25 cellular contexts compared by ENCODE assay signal in the genomic region with DNA sequence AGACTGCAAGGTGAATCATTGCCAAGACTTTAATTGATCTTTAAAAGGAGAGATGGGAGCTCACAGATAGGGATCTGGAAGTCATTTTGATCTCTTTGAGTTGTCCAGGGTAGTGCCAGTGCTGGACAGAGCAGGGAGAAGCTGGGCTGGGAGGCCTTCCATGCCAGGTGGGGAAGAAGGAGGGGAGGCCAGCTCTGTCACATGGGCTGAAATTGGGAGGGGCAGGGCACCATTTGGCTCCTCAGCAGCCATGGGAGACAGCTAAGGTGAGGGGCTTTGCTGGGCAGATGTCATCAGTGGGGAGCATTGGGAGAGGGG. TPM values are rescaled to one million over a fixed set of nuclear protein-coding genes. Genes with fewer than 3 reads are reported as not detected.
DNase-seq lines count a peak whose midpoint lies in the region; ATAC-seq and TF ChIP-seq lines count a peak whose summit lies in the region.
"Had no signal": no experiment of that assay in that cellular context is flagged by ENCODE, and none has a peak within 500 bp of the region (broad histone marks: within the 10 kb centered on the region; RNA-seq: fewer than 3 reads in every experiment).

No MANE protein-coding gene starts in this region.

- ATAC-seq in WTC11 (no peak), left lobe of liver (peak; percentile 8), HG03354 (IDR thresholded peaks at IDR 0.05; ENCODE audit: poor library complexity, severe bottlenecking, unreplicated experiment) (no peak), right lobe of liver (no peak)
- ATAC-seq: activated CD4-positive, alpha-beta T cell treated with anti-CD3 and anti-CD28 coated beads for 36 hours; activated naive CD8-positive, alpha-beta T cell treated with anti-CD3 and anti-CD28 coated beads, Interleukin-2, amount 50 U/mL, for 24 hours; activated T-cell treated with anti-CD3 and anti-CD28 coated beads, Interleukin-2, amount 50 U/mL, for 4 hours; body of pancreas had no signal

- CTCF ChIA-PET in HEK293 (lab: Yijun Ruan, JAX) (interaction anchor here (0.6 to 2.7 kb wide), 4 partner anchors 13 to 106 kb away, joined by 3 to 8 read pairs (median 4); no protein-coding TSS in a partner anchor), WTC11 (lab: Charles Lee) (interaction anchor here (1.4 to 2.0 kb wide), 3 partner anchors 19 to 49 kb away, joined by 3 to 7 read pairs (median 3); no protein-coding TSS in a partner anchor)

- no peaks in the 10 kb centered on the region for H3K9me3 Mint-ChIP-seq in WTC11
- H3K9me3 Mint-ChIP-seq: activated naive CD8-positive, alpha-beta T cell treated with anti-CD3 and anti-CD28 coated beads, Interleukin-2, amount 50 U/mL, for 24 hours; activated T-cell treated with anti-CD3 and anti-CD28 coated beads, Interleukin-2, amount 50 U/mL, for 4 hours had no signal

- TF ChIP-seq POLR2A in sigmoid colon (IDR thresholded peaks at IDR 0.05) (no peak), right lobe of liver (IDR thresholded peaks at IDR 0.05) (no peak)

- H3K36me3 Mint-ChIP-seq in WTC11: no peaks in the 10 kb centered on the region

- no peak for TF ChIP-seq EP300 in sigmoid colon (IDR thresholded peaks at IDR 0.05)

- intact Hi-C loops in sigmoid colon (cut with DNase I) (no loop called here), right lobe of liver (cut with DNase I) (no loop called here)

- H3K36me3 ChIP-seq in HEK293 (ENCODE audit: control insufficient read depth in 2 of 2, insufficient read depth in 1 of 2, low read length in 2 of 2) (peaks cover 0 to 92% of the 10 kb centered on the region in 2 experiments; a peak in 2 of 3 replicates), sigmoid colon (no peaks in the 10 kb centered on the region), right lobe of liver (no peaks in the 10 kb centered on the region), right atrium auricular region (no peaks in the 10 kb centered on the region)
- H3K36me3 ChIP-seq: BLaER1 had no signal

- H3K4me3 Mint-ChIP-seq in WTC11: no peak overlapping the region
- H3K4me3 Mint-ChIP-seq: activated CD4-positive, alpha-beta T cell treated with anti-CD3 and anti-CD28 coated beads for 36 hours; activated naive CD8-positive, alpha-beta T cell treated with anti-CD3 and anti-CD28 coated beads, Interleukin-2, amount 50 U/mL, for 24 hours; activated T-cell treated with anti-CD3 and anti-CD28 coated beads, Interleukin-2, amount 50 U/mL, for 4 hours had no signal

- H3K27ac Mint-ChIP-seq in WTC11: peak overlapping the region; percentile 78
- H3K27ac Mint-ChIP-seq: activated CD4-positive, alpha-beta T cell treated with anti-CD3 and anti-CD28 coated beads for 36 hours; activated naive CD8-positive, alpha-beta T cell treated with anti-CD3 and anti-CD28 coated beads, Interleukin-2, amount 50 U/mL, for 24 hours had no signal

- H3K9me3 ChIP-seq in HEK293 (ENCODE audit: control insufficient read depth, insufficient read depth, low read depth, low read length) (no peaks in the 10 kb centered on the region), sigmoid colon (no peaks in the 10 kb centered on the region), right lobe of liver (no peaks in the 10 kb centered on the region), right atrium auricular region (no peaks in the 10 kb centered on the region)
- H3K9me3 ChIP-seq: BLaER1, body of pancreas had no signal

- no peak for TF ChIP-seq CTCF in HEK293 (tag by site-specific recombination; IDR thresholded peaks at IDR 0.05)
- no peak for TF ChIP-seq CTCF in WTC11 (IDR thresholded peaks at IDR 0.05)
- no peak for TF ChIP-seq CTCF in sigmoid colon (IDR thresholded peaks at IDR 0.05)
- no peak for TF ChIP-seq CTCF in right lobe of liver (IDR thresholded peaks at IDR 0.05)
- no peak for TF ChIP-seq CTCF in right atrium auricular region (IDR thresholded peaks at IDR 0.05)

- H3K4me1 ChIP-seq in HEK293 (ENCODE audit: control insufficient read depth, insufficient read depth, low read length): no peaks in the 10 kb centered on the region
- peaks cover 0 to 37% (median 32%) of the 10 kb centered on the region in 4 donors for H3K4me1 ChIP-seq in sigmoid colon
- H3K4me1 ChIP-seq in right lobe of liver: no peaks in the 10 kb centered on the region
- peaks cover 0 to 49% of the 10 kb centered on the region in 2 donors for H3K4me1 ChIP-seq in right atrium auricular region
- H3K4me1 ChIP-seq: BLaER1 had no signal

- no peaks in the 10 kb centered on the region for H3K27me3 Mint-ChIP-seq in WTC11 (ENCODE audit: low read depth)

- H3K27me3 ChIP-seq in sigmoid colon: no peaks in the 10 kb centered on the region
- H3K27me3 ChIP-seq in right lobe of liver: no peaks in the 10 kb centered on the region
- H3K27me3 ChIP-seq in right atrium auricular region: no peaks in the 10 kb centered on the region
- H3K27me3 ChIP-seq: BLaER1, body of pancreas had no signal

- H3K27ac ChIP-seq in HEK293 (ENCODE audit: extremely low read depth, low read depth, low read length) (no peak overlapping the region), sigmoid colon (peak overlapping the region in 3 of 4 donors; percentile 1 to 43 (median 11)), right lobe of liver (no peak overlapping the region), right atrium auricular region (no peak overlapping the region)
- H3K27ac ChIP-seq: BLaER1, body of pancreas, epithelial cell of prostate had no signal

- H3K4me3 ChIP-seq in HEK293 (ENCODE audit: low read depth, low read length) (no peak overlapping the region), sigmoid colon (no peak overlapping the region), right lobe of liver (no peak overlapping the region), right atrium auricular region (no peak overlapping the region)
- H3K4me3 ChIP-seq: BLaER1, body of pancreas had no signal

- POLR2A ChIA-PET in HEK293 (lab: Yijun Ruan, JAX) (no interaction called here), WTC11 (lab: Charles Lee) (interaction anchor here (0.7 kb wide), 1 partner anchor 102 kb away, joined by 3 read pairs; no protein-coding TSS in a partner anchor)

- peaks cover 17% of the 10 kb centered on the region for H3K4me1 Mint-ChIP-seq in WTC11
- H3K4me1 Mint-ChIP-seq: activated CD4-positive, alpha-beta T cell treated with anti-CD3 and anti-CD28 coated beads for 36 hours; activated naive CD8-positive, alpha-beta T cell treated with anti-CD3 and anti-CD28 coated beads, Interleukin-2, amount 50 U/mL, for 24 hours had no signal

- DNase-seq in WTC11 (ENCODE audit: low spot score) (no peak), left lobe of liver (ENCODE audit: low spot score) (no peak), sigmoid colon (no peak), right lobe of liver (no peak), right atrium auricular region (ENCODE audit: low spot score) (no peak)
- no peak for DNase-seq in stimulated activated naive CD4-positive, alpha-beta T cell treated with Interleukin-2 at 50 U/mL for 16 hours (lab: John Stamatoyannopoulos, UW)
- DNase-seq: activated CD4-positive, alpha-beta T cell treated with anti-CD3 and anti-CD28 coated beads for 36 hours; activated naive CD8-positive, alpha-beta T cell treated with anti-CD3 and anti-CD28 coated beads, Interleukin-2, amount 50 U/mL, for 24 hours; activated T-cell treated with anti-CD3 and anti-CD28 coated beads, Interleukin-2, amount 50 U/mL, for 4 hours; body of pancreas; DMS53; effector CD4-positive, alpha-beta T cell; head of caudate nucleus; IMR-90; mammary epithelial cell; NCI-H1048; NCI-H187 treated with DMSO at 0.1 percent for 48 hours; occipital lobe; RPMI8226; substantia nigra; T-helper 2 cell had no signal

TF ChIP-seq in WTC11, 78 proteins besides CTCF, POLR2A, EP300 and RAD21:
- TF ChIP-seq, protein P1, sequence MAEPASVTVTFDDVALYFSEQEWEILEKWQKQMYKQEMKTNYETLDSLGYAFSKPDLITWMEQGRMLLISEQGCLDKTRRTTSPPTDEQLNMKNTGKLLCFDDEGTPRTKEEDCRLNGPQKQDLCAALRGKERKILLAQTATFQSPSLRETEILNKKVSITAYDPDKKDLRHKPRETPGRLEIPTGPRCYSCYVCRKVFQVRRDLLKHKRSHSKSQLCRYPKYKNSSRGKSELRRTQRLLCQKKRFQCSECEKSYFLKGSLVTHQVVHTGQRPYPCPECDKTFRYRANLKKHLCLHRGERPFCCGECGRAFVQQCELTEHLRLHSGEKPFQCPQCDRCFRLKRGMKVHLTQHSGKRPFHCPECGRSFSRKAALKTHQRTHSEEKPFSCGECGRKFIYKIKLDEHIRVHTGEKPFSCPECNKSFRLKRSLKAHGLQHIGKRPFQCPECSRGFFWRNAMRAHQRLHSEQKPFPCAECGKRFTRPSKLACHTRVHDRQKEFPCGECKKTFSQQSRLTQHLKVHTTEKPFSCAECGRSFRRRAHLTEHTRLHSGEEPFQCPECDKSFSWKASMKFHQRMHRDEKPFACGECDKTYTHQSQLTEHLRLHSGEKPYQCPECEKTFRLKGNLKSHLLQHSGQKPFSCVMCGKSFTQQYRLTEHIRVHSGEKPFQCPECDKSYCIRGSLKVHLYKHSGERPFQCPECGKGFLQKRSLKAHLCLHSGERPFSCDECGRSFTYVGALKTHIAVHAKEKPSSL (CRISPR knock-in tag; conservative IDR thresholded peaks at IDR 0.05): no peak
- TF ChIP-seq, protein P2, sequence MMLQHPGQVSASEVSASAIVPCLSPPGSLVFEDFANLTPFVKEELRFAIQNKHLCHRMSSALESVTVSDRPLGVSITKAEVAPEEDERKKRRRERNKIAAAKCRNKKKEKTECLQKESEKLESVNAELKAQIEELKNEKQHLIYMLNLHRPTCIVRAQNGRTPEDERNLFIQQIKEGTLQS (CRISPR knock-in tag; conservative IDR thresholded peaks at IDR 0.05): no peak
- no peak for TF ChIP-seq NFATC4 (CRISPR knock-in tag; IDR thresholded peaks at IDR 0.05)

RNA-seq across cellular contexts. Expression of a gene that starts 23.4 kb away (rescaled TPM):
- total RNA-seq in WTC11 (2021): 9.2 to 13.9 TPM (median 10.4 TPM) in 3 replicates
- total RNA-seq in left lobe of liver: 16.2 TPM
- total RNA-seq in sigmoid colon: 1 to 10 TPM; 4.8 to 8.0 (median 5.8) TPM
- 1 to 10 TPM; 1.8 to 9.2 (median 1.8) TPM for polyA plus RNA-seq in sigmoid colon
- total RNA-seq in right lobe of liver: 10 to 100 TPM; 10.5 to 17.2 (median 12.3) TPM
- 100 to 1,000 TPM in 1 of 2 donors, 10 to 100 TPM in 1; 20.8 to 104 TPM for total RNA-seq in right atrium auricular region

Comparison
In these comparisons a context has a peak if more than half of its experiments do, and no peak if none do; other contexts are left out.
1. H3K27ac ChIP-seq: peak in sigmoid colon (3 of 4); none in HEK293 (single experiment), right lobe of liver (0 of 3) and right atrium auricular region (0 of 2).